Comparison of ENCODE assay signal across 9 cellular contexts in genomic region chr16:57601801-57602478, GRCh38. TPM values are rescaled to one million over a fixed set of nuclear protein-coding genes. Genes with fewer than 3 reads are reported as not detected.
A peak's percentile ranks its signal among the peaks of the same experiment; 100 is the strongest.
DNase-seq lines count a peak whose midpoint lies in the region; ATAC-seq, FAIRE-seq and TF ChIP-seq lines count a peak whose summit lies in the region.
"Had no signal": no experiment of that assay in that cellular context is flagged by ENCODE, and none has a peak within 500 bp of the region (broad histone marks: within the 10 kb centered on the region; RNA-seq: fewer than 3 reads in every experiment).

No MANE protein-coding gene starts in this region.

- H3K4me3 ChIP-seq in small intestine (ENCODE audit: low read depth in 1 of 2, low read length in 2 of 2) = no peak overlapping the region
- no peak overlapping the region for H3K4me3 ChIP-seq in SK-N-SH (ENCODE audit: low read depth in 2 of 2, low read length in 1 of 2)

- no peaks in the 10 kb centered on the region for H3K9me2 ChIP-seq in SK-N-SH

- CTCF ChIA-PET in SK-N-SH (lab: Yijun Ruan, JAX) = interaction anchor here (1.3 to 10.0 kb wide), 6 partner anchors 8 to 46 kb away, joined by 3 to 95 read pairs (median 22); no protein-coding TSS in a partner anchor

- H3K27me3 ChIP-seq in small intestine (ENCODE audit: control insufficient read depth in 2 of 2, insufficient read depth in 2 of 2, low read length in 2 of 2) = no peaks in the 10 kb centered on the region
- H3K27me3 ChIP-seq in SK-N-SH (ENCODE audit: insufficient read depth) = no peaks in the 10 kb centered on the region

- POLR2A ChIA-PET in SK-N-SH (lab: Yijun Ruan, JAX) = no interaction called here

- WGBS in small intestine, 3 donors = 46 to 58% (median 53%) methylated on average over 10 of the region's 10 CpGs
- 67% methylated on average over 10 of the region's 10 CpGs for WGBS in SK-N-SH (ENCODE audit: low lambda C conversion rate)

- H3K36me3 ChIP-seq in small intestine (ENCODE audit: control insufficient read depth in 2 of 2, insufficient read depth in 2 of 2, low read length in 2 of 2) = no peaks in the 10 kb centered on the region
- H3K36me3 ChIP-seq in SK-N-SH (replicated peaks in 1 of 2; ENCODE audit: control insufficient read depth in 1 of 2, insufficient read depth in 2 of 2, low read length in 1 of 2) = no peaks in the 10 kb centered on the region

- H2AFZ ChIP-seq in SK-N-SH (ENCODE audit: low read depth) = no peak overlapping the region

- no peaks in the 10 kb centered on the region for H4K20me1 ChIP-seq in SK-N-SH (ENCODE audit: insufficient read depth)

- DNase-seq in LHCN-M2 (ENCODE audit: low read depth) = peak; percentile 63
- peak; percentile 45 for DNase-seq in activated T-helper 9 cell treated with anti-CD3 and anti-CD28 coated beads, Interleukin-2, amount 50 U/mL, for 16 hours (ENCODE audit: low read depth)
- DNase-seq in small intestine = peak; percentile 59
- no peak for DNase-seq in globus pallidus (ENCODE audit: low spot score)
- DNase-seq in retina = no peak
- no peak for DNase-seq in SK-N-SH

- FAIRE-seq in small intestine (lab: Jason Lieb, UNC) = no peak
- FAIRE-seq: endothelial cell of umbilical vein had no signal

- TF ChIP-seq EP300 in SK-N-SH (IDR thresholded peaks at IDR 0.05; ENCODE audit: borderline replicate concordance in 1 of 2, low read depth in 1 of 2, low read length in 1 of 2) = no peak

- H3F3A ChIP-seq in SK-N-SH (replicated peaks; ENCODE audit: insufficient read depth) = no peaks in the 10 kb centered on the region

- no peaks in the 10 kb centered on the region for H3K9me3 ChIP-seq in small intestine (ENCODE audit: control insufficient read depth, low read depth)
- H3K9me3 ChIP-seq in SK-N-SH = peaks cover 5% of the 10 kb centered on the region

- H3K9ac ChIP-seq in SK-N-SH = no peak overlapping the region

- no peaks in the 10 kb centered on the region for H3K79me2 ChIP-seq in SK-N-SH (ENCODE audit: insufficient read depth)

- no peak for TF ChIP-seq CTCF in SK-N-SH (IDR thresholded peaks at IDR 0.05)

- H3K4me2 ChIP-seq in SK-N-SH = no peak overlapping the region

- H3K4me1 ChIP-seq in small intestine (ENCODE audit: control insufficient read depth in 2 of 2, insufficient read depth in 1 of 2, low read depth in 1 of 2, low read length in 1 of 2) = peaks cover 0 to 1% of the 10 kb centered on the region in 2 donors
- peaks cover 3 to 9% of the 10 kb centered on the region in 2 experiments; a peak in 1 of 4 replicates for H3K4me1 ChIP-seq in SK-N-SH (ENCODE audit: control insufficient read depth in 1 of 2, insufficient read depth in 2 of 2, low read depth in 1 of 2, low read length in 1 of 2)

- no peak for TF ChIP-seq RAD21 in SK-N-SH (IDR thresholded peaks at IDR 0.05; ENCODE audit: low read length)

- peak; percentile 43 for ATAC-seq in GM18499 (IDR thresholded peaks at IDR 0.05; ENCODE audit: insufficient read depth, unreplicated experiment)
- ATAC-seq in GM21529 (IDR thresholded peaks at IDR 0.05; ENCODE audit: unreplicated experiment) = peak; percentile 85

- H3K27ac ChIP-seq in small intestine (ENCODE audit: low read depth in 1 of 2, low read length in 1 of 2) (peak overlapping the region in 1 of 2 donors; percentile 51), SK-N-SH (ENCODE audit: low read depth in 2 of 2, low read length in 1 of 2) (no peak overlapping the region)

TF ChIP-seq in SK-N-SH, 30 proteins besides CTCF, POLR2A, EP300 and RAD21:
- TF ChIP-seq JUND (IDR thresholded peaks at IDR 0.05) (no peak), ELF1 (IDR thresholded peaks at IDR 0.05) (no peak), SMC3 (IDR thresholded peaks at IDR 0.05; ENCODE audit: low read depth, low read length) (no peak), EZH2phosphoT487 (IDR thresholded peaks at IDR 0.05; ENCODE audit: borderline replicate concordance, low read depth) (no peak), MEF2A (IDR thresholded peaks at IDR 0.05; ENCODE audit: borderline replicate concordance, low read depth) (no peak), YY1 (IDR thresholded peaks at IDR 0.05; ENCODE audit: low read depth) (no peak), TEAD4 (IDR thresholded peaks at IDR 0.05; ENCODE audit: borderline replicate concordance, insufficient read depth) (no peak), POLR2AphosphoS5 (IDR thresholded peaks at IDR 0.05; ENCODE audit: low read depth, low read length) (no peak), SIN3A (IDR thresholded peaks at IDR 0.05; ENCODE audit: borderline replicate concordance, low read depth, low read length) (no peak), USF2 (IDR thresholded peaks at IDR 0.05; ENCODE audit: borderline replicate concordance, low read depth, low read length) (no peak)

RNA-seq across cellular contexts. Expression of gene ADGRG1, which starts 26.5 kb away (rescaled TPM):
- total RNA-seq in LHCN-M2 (2014; rRNA removed) = 1.3 and 5.5 TPM in 2 replicates
- polyA plus RNA-seq in LHCN-M2 (2012) = 2.2 TPM
- polyA plus RNA-seq in small intestine (10 to 100 TPM in 1 of 3 donors, 1 to 10 TPM in 2; 4.1 to 47.8 (median 4.2) TPM), SK-N-SH (2012; rRNA removed) (2.6 and 7.4 TPM in 2 replicates)
- polyA plus RNA-seq in SK-N-SH (2012; cell fraction: cytosol; rRNA removed) = 3.1 and 4.6 TPM in 2 replicates
- polyA plus RNA-seq in SK-N-SH (2012; cell fraction: nucleus; rRNA removed) = 8.1 and 10.9 TPM in 2 replicates

RNA-seq across cellular contexts. Expression of gene ADGRG5, which starts 59.5 kb away (rescaled TPM):
- total RNA-seq in LHCN-M2 (2014; rRNA removed) = not detected in 2 replicates
- 0.01 TPM for polyA plus RNA-seq in LHCN-M2 (2012)
- polyA plus RNA-seq in small intestine (1 to 10 TPM; 2.4 to 3.9 (median 3.4) TPM), SK-N-SH (2012; rRNA removed) (0.02 and 0.03 TPM in 2 replicates)
- under 0.01 TPM in 2 replicates for polyA plus RNA-seq in SK-N-SH (2012; cell fraction: cytosol; rRNA removed)
- polyA plus RNA-seq in SK-N-SH (2012; cell fraction: nucleus; rRNA removed) = 0.04 and 0.05 TPM in 2 replicates
- total RNA-seq: endothelial cell of umbilical vein had no signal
- polyA plus RNA-seq: endothelial cell of umbilical vein had no signal

Comparison
In these comparisons a context has a peak if more than half of its experiments do, and no peak if none do; other contexts are left out.
1. DNase-seq: peak in LHCN-M2 (single experiment), activated T-helper 9 cell treated with anti-CD3 and anti-CD28 coated beads, Interleukin-2, amount 50 U/mL, for 16 hours (single experiment) and small intestine (single experiment); none in globus pallidus (single experiment), retina (single experiment) and SK-N-SH (single experiment).